ENCODE assay signal across 9 cellular contexts in genomic region chrX:124736553-124737240, GRCh38.
DNase-seq lines count a peak whose midpoint lies in the region; ATAC-seq and TF ChIP-seq lines count a peak whose summit lies in the region.
"Had no signal": no experiment of that assay in that cellular context is flagged by ENCODE, and none has a peak within 500 bp of the region (broad histone marks: within the 10 kb centered on the region; RNA-seq: fewer than 3 reads in every experiment).

No MANE protein-coding gene starts in this region.

- H3K4me3 ChIP-seq in iPS-18a (ENCODE audit: low read length) (peak overlapping the region; percentile 38), tibial artery (no peak overlapping the region), aorta (ENCODE audit: low read length in 2 of 2) (no peak overlapping the region)

- H3K36me3 ChIP-seq in iPS-18a (ENCODE audit: control insufficient read depth, low read depth, low read length) (no peaks in the 10 kb centered on the region), tibial artery (no peaks in the 10 kb centered on the region), aorta (ENCODE audit: control insufficient read depth in 1 of 2, insufficient read depth in 2 of 2, low read length in 1 of 2) (no peaks in the 10 kb centered on the region)

- 38 to 45% methylated on average over 9 of the region's 9 CpGs for WGBS in aorta, 2 donors

- ATAC-seq in HG02970 (IDR thresholded peaks at IDR 0.05; ENCODE audit: low FRiP score, unreplicated experiment) (no peak), aorta (ENCODE audit: low FRiP score) (no peak)
- ATAC-seq: Panc1 had no signal

- peak; percentile 91 for DNase-seq in NCI-H748 (lab: John Stamatoyannopoulos, UW; ENCODE audit: unreplicated experiment)
- DNase-seq in activated T-cell treated with anti-CD3 and anti-CD28 coated beads for 48 hours (ENCODE audit: low read depth) = peak; percentile 0
- DNase-seq in stimulated activated CD8-positive, alpha-beta memory T cell treated with anti-CD3 and anti-CD28 coated beads, Interleukin-7, amount 100 ng/mL, for 24 hours (ENCODE audit: low read depth) = peak; percentile 2
- DNase-seq in tibial artery = no peak
- no peak for DNase-seq in DMS153 treated with DMSO at 0.1 percent for 48 hours (lab: John Stamatoyannopoulos, UW; ENCODE audit: unreplicated experiment)
- DNase-seq in aorta = no peak

- H3K9ac ChIP-seq in iPS-18a (ENCODE audit: low read length) = no peak overlapping the region

- H3K27ac ChIP-seq in iPS-18a (ENCODE audit: low read length) = no peak overlapping the region
- H3K27ac ChIP-seq in tibial artery = no peak overlapping the region
- H3K27ac ChIP-seq in aorta (ENCODE audit: low read depth in 1 of 2, low read length in 2 of 2) = no peak overlapping the region

- no peaks in the 10 kb centered on the region for H3K27me3 ChIP-seq in iPS-18a (ENCODE audit: control insufficient read depth, insufficient read depth, low read length)
- H3K27me3 ChIP-seq in tibial artery = no peaks in the 10 kb centered on the region
- no peaks in the 10 kb centered on the region for H3K27me3 ChIP-seq in aorta (ENCODE audit: control insufficient read depth in 1 of 2, insufficient read depth in 2 of 2, low read length in 1 of 2)

- no peak for TF ChIP-seq CTCF in tibial artery (IDR thresholded peaks at IDR 0.05)

- intact Hi-C loops in tibial artery (cut with DNase I; ENCODE audit: low total_unique reads) = no loop called here
- intact Hi-C loops in aorta (cut with DNase I) = no loop called here

- peaks cover 12% of the 10 kb centered on the region for H3K4me1 ChIP-seq in iPS-18a (ENCODE audit: control insufficient read depth, low read depth, low read length)
- no peaks in the 10 kb centered on the region for H3K4me1 ChIP-seq in tibial artery
- no peaks in the 10 kb centered on the region for H3K4me1 ChIP-seq in aorta (ENCODE audit: control insufficient read depth in 1 of 2, insufficient read depth in 2 of 2, low read length in 2 of 2)

- peaks cover 20% of the 10 kb centered on the region for H3K9me3 ChIP-seq in iPS-18a (ENCODE audit: control insufficient read depth, low read depth, low read length)
- H3K9me3 ChIP-seq in tibial artery = no peaks in the 10 kb centered on the region
- no peaks in the 10 kb centered on the region for H3K9me3 ChIP-seq in aorta (ENCODE audit: control insufficient read depth, low read length)

Comparison
In these comparisons a context has a peak if more than half of its experiments do, and no peak if none do; other contexts are left out.
1. DNase-seq: peak in NCI-H748 (single experiment), activated T-cell treated with anti-CD3 and anti-CD28 coated beads for 48 hours (single experiment) and stimulated activated CD8-positive, alpha-beta memory T cell treated with anti-CD3 and anti-CD28 coated beads, Interleukin-7, amount 100 ng/mL, for 24 hours (single experiment); none in tibial artery (0 of 2), DMS153 treated with DMSO at 0.1 percent for 48 hours (single experiment) and aorta (0 of 2).